ENCODE assay signal across 19 cellular contexts in the genomic region with DNA sequence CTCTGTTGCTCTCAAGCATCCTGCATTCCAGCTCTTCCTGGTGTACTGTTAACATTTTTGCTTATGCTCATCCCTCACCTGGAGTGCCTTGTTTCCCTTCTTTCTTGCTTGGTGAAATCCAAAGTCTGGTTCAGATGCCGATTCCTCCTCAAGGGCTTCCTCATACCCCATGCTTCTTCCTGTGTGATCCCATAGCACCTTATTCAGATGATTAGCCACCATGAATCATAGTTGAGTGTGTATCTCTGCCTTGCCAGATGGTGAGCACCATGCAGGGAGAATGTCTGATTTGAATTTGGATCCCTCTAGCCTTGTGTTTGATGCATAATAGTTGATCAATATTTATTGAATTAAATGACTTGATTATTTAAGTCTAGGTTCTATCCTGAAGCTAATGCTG. TPM values are rescaled to one million over a fixed set of nuclear protein-coding genes. Genes with fewer than 3 reads are reported as not detected.
"Had no signal": no experiment of that assay in that cellular context is flagged by ENCODE, and none has a peak within 500 bp of the region (broad histone marks: within the 10 kb centered on the region; RNA-seq: fewer than 3 reads in every experiment).

No MANE protein-coding gene starts in this region.

- H3K4me3 ChIP-seq: ascending aorta, breast epithelium, gastroesophageal sphincter, heart right ventricle, lung, prostate gland, skin epidermis, tibial artery had no signal

- H3K9me3 ChIP-seq: breast epithelium, prostate gland had no signal

- H3K36me3 ChIP-seq: ascending aorta, breast epithelium, gastroesophageal sphincter, heart right ventricle, prostate gland, tibial artery had no signal

- DNase-seq: activated naive CD4-positive, alpha-beta T cell treated with Interleukin-2 at 50 U/mL for 16 hours; activated naive CD8-positive, alpha-beta T cell treated with anti-CD3 and anti-CD28 coated beads, Interleukin-2, amount 50 U/mL, for 24 hours; effector memory CD8-positive, alpha-beta T cell; heart right ventricle; right cardiac atrium; stimulated activated CD4-positive, alpha-beta T cell treated with anti-CD3 and anti-CD28 coated beads, Interleukin-15, amount 100 ng/mL, for 24 hours; stimulated activated CD4-positive, alpha-beta T cell treated with anti-CD3 and anti-CD28 coated beads, Interleukin-4, amount 100 ng/mL, for 24 hours; stimulated activated naive CD4-positive, alpha-beta T cell; tibial artery had no signal

- H3K27me3 ChIP-seq: ascending aorta, breast epithelium, heart right ventricle, tibial artery had no signal

- H3K4me1 ChIP-seq: ascending aorta, breast epithelium, gastroesophageal sphincter, heart right ventricle, prostate gland, tibial artery had no signal

- H3K27ac ChIP-seq: ascending aorta, breast epithelium, gastroesophageal sphincter, heart right ventricle, prostate gland, skin epidermis, tibial artery had no signal

- FAIRE-seq: urothelium cell line had no signal

- ATAC-seq: activated CD4-positive, CD25-positive, alpha-beta regulatory T cell treated with anti-CD3 and anti-CD28 coated beads, Interleukin-2, amount 50 U/mL, for 24 hours; activated naive CD8-positive, alpha-beta T cell treated with anti-CD3 and anti-CD28 coated beads, Interleukin-2, amount 50 U/mL, for 24 hours; activated T-helper 17 cell treated with anti-CD3 and anti-CD28 coated beads, Interleukin-2, amount 50 U/mL, for 72 hours; effector memory CD8-positive, alpha-beta T cell; gastroesophageal sphincter; heart right ventricle; right cardiac atrium had no signal

RNA-seq across cellular contexts. Expression of gene ANO4, which starts 39.4 kb away (rescaled TPM):
- total RNA-seq: activated T-helper 17 cell treated with anti-CD3 and anti-CD28 coated beads, Interleukin-2, amount 50 U/mL, for 72 hours; osteoblast had no signal
